ENCODE assay signal across 18 cellular contexts in genomic region chr3:118400886-118401285, GRCh38.
"Had no signal": no experiment of that assay in that cellular context is flagged by ENCODE, and none has a peak within 500 bp of the region (broad histone marks: within the 10 kb centered on the region; RNA-seq: fewer than 3 reads in every experiment).

No MANE protein-coding gene starts in this region.

- H3K27ac ChIP-seq: dorsolateral prefrontal cortex, heart left ventricle, ovary, right atrium auricular region, suprapubic skin, thyroid gland, uterus had no signal

- H3K27ac Mint-ChIP-seq: natural killer cell, type B pancreatic cell had no signal

- DNase-seq: cortex of kidney; dorsolateral prefrontal cortex; effector memory CD4-positive, alpha-beta T cell; heart left ventricle; hippocampal formation; left colon; natural killer cell; nucleus accumbens; ovary; small intestine; stimulated activated CD4-positive, alpha-beta T cell treated with anti-CD3 and anti-CD28 coated beads, Interleukin-12 subunit alpha, Interleukin-12 subunit beta, amount 100 ng/mL, for 4 hours; stimulated activated naive CD4-positive, alpha-beta T cell treated with Interleukin-2 at 50 U/mL for 16 hours; thyroid gland; uterus had no signal

- H3K27me3 Mint-ChIP-seq: type B pancreatic cell had no signal

- H3K9me3 Mint-ChIP-seq: neural crest cell, type B pancreatic cell had no signal

- H3K4me1 ChIP-seq: heart left ventricle, right atrium auricular region, suprapubic skin, thyroid gland, uterus had no signal

- H3K36me3 ChIP-seq: heart left ventricle, ovary, right atrium auricular region, suprapubic skin, thyroid gland, uterus had no signal

- H3K4me3 Mint-ChIP-seq: natural killer cell, neural crest cell, type B pancreatic cell had no signal

- H3K4me1 Mint-ChIP-seq: natural killer cell, neural crest cell had no signal

- H3K36me3 Mint-ChIP-seq: natural killer cell, type B pancreatic cell had no signal

- H3K4me3 ChIP-seq: dorsolateral prefrontal cortex, heart left ventricle, ovary, right atrium auricular region, suprapubic skin, thyroid gland, uterus had no signal

- H3K9me3 ChIP-seq: heart left ventricle, ovary, right atrium auricular region, suprapubic skin, thyroid gland, uterus had no signal

- ATAC-seq: heart left ventricle, left colon, natural killer cell had no signal

- H3K27me3 ChIP-seq: dorsolateral prefrontal cortex, heart left ventricle, ovary, right atrium auricular region, suprapubic skin, thyroid gland, uterus had no signal
